11 cellular contexts compared by ENCODE assay signal in genomic region chr3:114455432-114455831, GRCh38.
DNase-seq lines count a peak whose midpoint lies in the region; ATAC-seq, FAIRE-seq and TF ChIP-seq lines count a peak whose summit lies in the region.
"Had no signal": no experiment of that assay in that cellular context is flagged by ENCODE, and none has a peak within 500 bp of the region (broad histone marks: within the 10 kb centered on the region; RNA-seq: fewer than 3 reads in every experiment).

No MANE protein-coding gene starts in this region.

- H3K4me2 ChIP-seq in OCI-LY7 (ENCODE audit: low read length) (peak overlapping the region; percentile 89), hepatocyte (peak overlapping the region; percentile 83)
- H3K4me2 ChIP-seq: PC-9 had no signal

- H3K36me3 ChIP-seq in OCI-LY7 (ENCODE audit: insufficient read depth, low read length) (no peaks in the 10 kb centered on the region), hepatocyte (replicated peaks; ENCODE audit: insufficient read depth, low read depth) (no peaks in the 10 kb centered on the region), testis (ENCODE audit: low read depth, missing control alignments) (no peaks in the 10 kb centered on the region), pancreas (no peaks in the 10 kb centered on the region)

- no peaks in the 10 kb centered on the region for H4K20me1 ChIP-seq in OCI-LY7 (ENCODE audit: insufficient read depth, low read length)
- H4K20me1 ChIP-seq in hepatocyte (ENCODE audit: insufficient read depth, poor library complexity, severe bottlenecking): no peaks in the 10 kb centered on the region

- TF ChIP-seq POLR2A in GM12892 (IDR thresholded peaks at IDR 0.05; ENCODE audit: low read depth, low read length) (no peak), testis (IDR thresholded peaks at IDR 0.05) (no peak)

- DNase-seq in GM12892 (ENCODE audit: insufficient read length): no peak
- no peak for DNase-seq in OCI-LY7 (ENCODE audit: low spot score)
- DNase-seq in hepatocyte (ENCODE audit: low spot score): no peak
- no peak for DNase-seq in testis
- DNase-seq in pancreas: no peak
- DNase-seq in T-helper 2 cell: no peak
- DNase-seq: activated naive CD8-positive, alpha-beta T cell treated with anti-CD3 and anti-CD28 coated beads, Interleukin-2, amount 10 ng/mL, durations not matched to agents 7 days and 5 days; effector memory CD4-positive, alpha-beta T cell; PC-9; T1000 had no signal

- peak overlapping the region; percentile 40 for H3K27ac ChIP-seq in OCI-LY7 (ENCODE audit: low read depth, low read length, poor library complexity, severe bottlenecking)
- H3K27ac ChIP-seq in hepatocyte: no peak overlapping the region
- peak overlapping the region; percentile 81 to 86 for H3K27ac ChIP-seq in testis
- peak overlapping the region in 2 of 4 donors; percentile 48 to 65 for H3K27ac ChIP-seq in pancreas
- H3K27ac ChIP-seq: PC-9 had no signal

- H3K4me1 ChIP-seq in OCI-LY7 (ENCODE audit: insufficient read depth, low read length, poor library complexity, severe bottlenecking) (peaks cover 74% of the 10 kb centered on the region), hepatocyte (ENCODE audit: insufficient read depth) (peaks cover 17% of the 10 kb centered on the region), testis (peaks cover 6% of the 10 kb centered on the region), pancreas (peaks cover 9 to 31% (median 29%) of the 10 kb centered on the region in 3 donors)

- CTCF ChIA-PET in OCI-LY7 (lab: Charles Lee; ENCODE audit: unreplicated experiment): no interaction called here

- H3K9me3 ChIP-seq in OCI-LY7 (ENCODE audit: low read length): no peaks in the 10 kb centered on the region
- no peaks in the 10 kb centered on the region for H3K9me3 ChIP-seq in hepatocyte (ENCODE audit: low read depth)
- no peaks in the 10 kb centered on the region for H3K9me3 ChIP-seq in testis
- no peaks in the 10 kb centered on the region for H3K9me3 ChIP-seq in pancreas

- BruUV-seq in OCI-LY7 (replicated peaks; lab: Mats Ljungman, UMichigan): no TSS peak

- TF ChIP-seq CTCF in OCI-LY7 (conservative IDR thresholded peaks at IDR 0.05; ENCODE audit: low read length) (no peak), hepatocyte (IDR thresholded peaks at IDR 0.05; ENCODE audit: poor library complexity) (no peak), testis (IDR thresholded peaks at IDR 0.05) (no peak), pancreas (IDR thresholded peaks at IDR 0.05) (no peak)

- no peak for ATAC-seq in pancreas
- ATAC-seq in GM21526 (IDR thresholded peaks at IDR 0.05; ENCODE audit: low FRiP score, unreplicated experiment): no peak

- H3K27me3 ChIP-seq in hepatocyte (no peaks in the 10 kb centered on the region), testis (no peaks in the 10 kb centered on the region), pancreas (no peaks in the 10 kb centered on the region)

- FAIRE-seq in GM12892 (lab: Jason Lieb, UNC) (peak; percentile 79), pancreas (lab: Jason Lieb, UNC) (no peak)

- intact Hi-C loops in OCI-LY7 (cut with micrococcal nuclease; ENCODE audit: unreplicated experiment) (loop anchor here (1.0 to 10.0 kb wide), 3 partner anchors 241 to 708 kb away; partner anchors contain the start of genes ATP6V1A, GRAMD1C and NAA50), testis (cut with DNase I; ENCODE audit: low total_unique reads) (no loop called here), pancreas (cut with DNase I) (no loop called here)

- no peaks in the 10 kb centered on the region for H3K9me2 ChIP-seq in OCI-LY7 (ENCODE audit: insufficient read depth, low read length)
- no peaks in the 10 kb centered on the region for H3K9me2 ChIP-seq in hepatocyte (replicated peaks; ENCODE audit: insufficient read depth)

- H2AFZ ChIP-seq in OCI-LY7 (ENCODE audit: low read length): peak overlapping the region; percentile 82
- no peak overlapping the region for H2AFZ ChIP-seq in hepatocyte
- H2AFZ ChIP-seq: PC-9 had no signal

- POLR2A ChIA-PET in OCI-LY7 (lab: Charles Lee): interaction anchor here (0.7 to 1.5 kb wide), 5 partner anchors 8 to 237 kb away, joined by 3 to 5 read pairs (median 3); no protein-coding TSS in a partner anchor

- H3K4me3 ChIP-seq in OCI-LY7 (ENCODE audit: low read depth, low read length, poor library complexity, severe bottlenecking) (peak overlapping the region; percentile 70), hepatocyte (no peak overlapping the region), testis (peak overlapping the region; percentile 1 to 50), pancreas (peak overlapping the region in 1 of 4 donors; percentile 27)
- H3K4me3 ChIP-seq: PC-9 had no signal

- 82% methylated on average over 7 of the region's 7 CpGs for WGBS in hepatocyte (ENCODE audit: low lambda C conversion rate, missing lambda C conversion rate)
- WGBS in testis, 2 donors: 34 to 42% methylated on average over 7 of the region's 7 CpGs
- WGBS in pancreas, 2 donors: 56% methylated on average over 7 of the region's 7 CpGs

- H3K79me2 ChIP-seq in OCI-LY7 (ENCODE audit: insufficient read depth, low read depth, low read length): no peaks in the 10 kb centered on the region
- peaks cover 6% of the 10 kb centered on the region for H3K79me2 ChIP-seq in hepatocyte
